ENCODE assay signal across 21 cellular contexts in genomic region chr7:99784007-99784406, GRCh38. TPM values are rescaled to one million over a fixed set of nuclear protein-coding genes. Genes with fewer than 3 reads are reported as not detected.
"Had no signal": no experiment of that assay in that cellular context is flagged by ENCODE, and none has a peak within 500 bp of the region (broad histone marks: within the 10 kb centered on the region; RNA-seq: fewer than 3 reads in every experiment).

Gene CYP3A4 (minus strand): TSS chr7:99784184. CDS start chr7:99784081, 103 bp downstream.

- H3K27ac ChIP-seq: gastroesophageal sphincter, heart left ventricle, upper lobe of right lung had no signal

- ATAC-seq: activated CD8-positive, alpha-beta memory T cell treated with anti-CD3 and anti-CD28 coated beads, Interleukin-2, amount 10 ng/mL, durations not matched to agents 7 days and 5 days; gastroesophageal sphincter; heart left ventricle; stimulated activated naive CD8-positive, alpha-beta T cell treated with anti-CD3 and anti-CD28 coated beads, Interleukin-15, Interleukin-2, amounts not matched to agents 100 U/mL and 50 U/mL, for 24 hours; T-cell; upper lobe of right lung had no signal

- H3K27me3 ChIP-seq: gastroesophageal sphincter, heart left ventricle, upper lobe of right lung had no signal

- H3K4me3 ChIP-seq: gastroesophageal sphincter, heart left ventricle, lung, upper lobe of right lung had no signal

- H3K4me2 ChIP-seq: SK-N-SH had no signal

- H3K9me3 ChIP-seq: gastroesophageal sphincter, heart left ventricle, SK-N-SH, upper lobe of right lung had no signal

- DNase-seq: activated CD4-positive, alpha-beta memory T cell treated with anti-CD3 and anti-CD28 coated beads, Interleukin-2, amount 10 ng/mL, durations not matched to agents 7 days and 5 days; activated CD4-positive, alpha-beta T cell treated with anti-CD3 and anti-CD28 coated beads for 48 hours; activated CD4-positive, CD25-positive, alpha-beta regulatory T cell; activated CD8-positive, alpha-beta memory T cell treated with anti-CD3 and anti-CD28 coated beads, Interleukin-2, amount 10 ng/mL, durations not matched to agents 7 days and 5 days; activated naive CD4-positive, alpha-beta T cell treated with Interleukin-2 at 50 U/mL for 16 hours; activated naive CD8-positive, alpha-beta T cell treated with anti-CD3 and anti-CD28 coated beads, Interleukin-2, amount 10 ng/mL, durations not matched to agents 7 days and 5 days; activated T-cell treated with anti-CD3 and anti-CD28 coated beads, Interleukin-2, amount 50 U/mL, for 1 hour; central memory CD4-positive, alpha-beta T cell; erythroblast; heart left ventricle; left cardiac atrium; SK-N-SH; stimulated activated CD4-positive, alpha-beta T cell treated with anti-CD3 and anti-CD28 coated beads, Interleukin-2, amount 100 ng/mL, for 24 hours; stimulated activated naive CD8-positive, alpha-beta T cell treated with anti-CD3 and anti-CD28 coated beads, Interleukin-15, Interleukin-2, amounts not matched to agents 100 U/mL and 50 U/mL, for 24 hours; substantia nigra; T-cell; T-helper 9 cell; upper lobe of right lung had no signal

- H3K9ac ChIP-seq: SK-N-SH had no signal

- H3K4me1 ChIP-seq: gastroesophageal sphincter, heart left ventricle, upper lobe of right lung had no signal

- H3K36me3 ChIP-seq: gastroesophageal sphincter, heart left ventricle, upper lobe of right lung had no signal

RNA-seq across cellular contexts. Expression of gene CYP3A4, which starts in this region (rescaled TPM):
- total RNA-seq: activated CD4-positive, alpha-beta memory T cell treated with anti-CD3 and anti-CD28 coated beads, Interleukin-2, amount 10 ng/mL, durations not matched to agents 7 days and 5 days; activated CD8-positive, alpha-beta memory T cell treated with anti-CD3 and anti-CD28 coated beads, Interleukin-2, amount 10 ng/mL, durations not matched to agents 7 days and 5 days; activated naive CD8-positive, alpha-beta T cell treated with anti-CD3 and anti-CD28 coated beads, Interleukin-2, amount 10 ng/mL, durations not matched to agents 7 days and 5 days; activated T-helper 2 cell treated with anti-CD3 and anti-CD28 coated beads, Interferon-gamma antibody, Interleukin-2, Interleukin-4, amounts not matched to agents 10 μg/mL and 5 μg/mL and 100 μg/mL, durations not matched to agents 14 hours and 24 hours and 36 hours; gastroesophageal sphincter; upper lobe of right lung had no signal
- polyA plus RNA-seq: lung, SK-N-SH had no signal
